2 cellular contexts compared by ENCODE assay signal in the genomic region with DNA sequence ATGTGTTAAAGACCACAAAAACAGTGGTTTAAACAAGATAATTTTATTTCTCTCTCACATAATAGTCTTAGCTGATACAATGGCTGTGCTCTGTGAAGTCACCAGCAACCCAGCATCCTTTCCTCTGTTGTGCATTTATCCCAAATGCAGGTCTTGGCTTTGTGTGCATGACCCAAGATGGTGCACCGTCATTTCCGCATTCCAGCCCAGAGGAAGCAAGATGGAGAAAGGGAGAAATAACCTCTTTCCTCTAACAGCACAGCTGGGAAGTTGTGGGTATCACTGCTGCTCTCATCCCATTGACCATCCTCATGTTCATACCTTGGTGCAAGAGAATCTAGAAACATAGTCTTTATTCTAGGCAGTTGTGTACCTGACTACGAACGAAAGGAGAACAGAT.
TF ChIP-seq lines count a peak whose summit lies in the region.

No MANE protein-coding gene starts in this region.

TF ChIP-seq in HepG2, 621 proteins besides CTCF, POLR2A, EP300 and RAD21:
- TF ChIP-seq GABPA (IDR thresholded peaks at IDR 0.05; ENCODE audit: low read depth, low read length) (no peak), GABPA (CRISPR knock-in tag; IDR thresholded peaks at IDR 0.05; ENCODE audit: low read depth) (no peak), NFATC3 (CRISPR knock-in tag; IDR thresholded peaks at IDR 0.05) (no peak), ZMYM4 (CRISPR knock-in tag; IDR thresholded peaks at IDR 0.05) (no peak), ESRRA (CRISPR knock-in tag; IDR thresholded peaks at IDR 0.05; ENCODE audit: low read depth) (no peak), ZNF274 (CRISPR knock-in tag; IDR thresholded peaks at IDR 0.05) (no peak), PRPF4 (IDR thresholded peaks at IDR 0.05; ENCODE audit: low read depth, low read length, poor library complexity, severe bottlenecking) (no peak), ZNF761 (CRISPR knock-in tag; conservative IDR thresholded peaks at IDR 0.05) (no peak), MLLT10 (CRISPR knock-in tag; IDR thresholded peaks at IDR 0.05) (no peak), NKX3-1 (CRISPR knock-in tag; IDR thresholded peaks at IDR 0.05) (no peak), MBNL3 (CRISPR knock-in tag; conservative IDR thresholded peaks at IDR 0.05) (no peak), MTA3 (CRISPR knock-in tag; IDR thresholded peaks at IDR 0.05) (no peak), ZBTB42 (CRISPR knock-in tag; IDR thresholded peaks at IDR 0.05) (no peak), TBX3 (IDR thresholded peaks at IDR 0.05; ENCODE audit: borderline replicate concordance) (no peak)
- TF ChIP-seq, protein P1, sequence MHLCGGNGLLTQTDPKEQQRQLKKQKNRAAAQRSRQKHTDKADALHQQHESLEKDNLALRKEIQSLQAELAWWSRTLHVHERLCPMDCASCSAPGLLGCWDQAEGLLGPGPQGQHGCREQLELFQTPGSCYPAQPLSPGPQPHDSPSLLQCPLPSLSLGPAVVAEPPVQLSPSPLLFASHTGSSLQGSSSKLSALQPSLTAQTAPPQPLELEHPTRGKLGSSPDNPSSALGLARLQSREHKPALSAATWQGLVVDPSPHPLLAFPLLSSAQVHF (CRISPR knock-in tag; IDR thresholded peaks at IDR 0.05) = no peak
- TF ChIP-seq, protein P2, sequence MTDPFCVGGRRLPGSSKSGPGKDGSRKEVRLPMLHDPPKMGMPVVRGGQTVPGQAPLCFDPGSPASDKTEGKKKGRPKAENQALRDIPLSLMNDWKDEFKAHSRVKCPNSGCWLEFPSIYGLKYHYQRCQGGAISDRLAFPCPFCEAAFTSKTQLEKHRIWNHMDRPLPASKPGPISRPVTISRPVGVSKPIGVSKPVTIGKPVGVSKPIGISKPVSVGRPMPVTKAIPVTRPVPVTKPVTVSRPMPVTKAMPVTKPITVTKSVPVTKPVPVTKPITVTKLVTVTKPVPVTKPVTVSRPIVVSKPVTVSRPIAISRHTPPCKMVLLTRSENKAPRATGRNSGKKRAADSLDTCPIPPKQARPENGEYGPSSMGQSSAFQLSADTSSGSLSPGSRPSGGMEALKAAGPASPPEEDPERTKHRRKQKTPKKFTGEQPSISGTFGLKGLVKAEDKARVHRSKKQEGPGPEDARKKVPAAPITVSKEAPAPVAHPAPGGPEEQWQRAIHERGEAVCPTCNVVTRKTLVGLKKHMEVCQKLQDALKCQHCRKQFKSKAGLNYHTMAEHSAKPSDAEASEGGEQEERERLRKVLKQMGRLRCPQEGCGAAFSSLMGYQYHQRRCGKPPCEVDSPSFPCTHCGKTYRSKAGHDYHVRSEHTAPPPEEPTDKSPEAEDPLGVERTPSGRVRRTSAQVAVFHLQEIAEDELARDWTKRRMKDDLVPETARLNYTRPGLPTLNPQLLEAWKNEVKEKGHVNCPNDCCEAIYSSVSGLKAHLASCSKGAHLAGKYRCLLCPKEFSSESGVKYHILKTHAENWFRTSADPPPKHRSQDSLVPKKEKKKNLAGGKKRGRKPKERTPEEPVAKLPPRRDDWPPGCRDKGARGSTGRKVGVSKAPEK (CRISPR knock-in tag; IDR thresholded peaks at IDR 0.05; ENCODE audit: borderline replicate concordance) = no peak

TF ChIP-seq in K562, 482 proteins besides CTCF, POLR2A, EP300 and RAD21:
- TF ChIP-seq TEAD2 (tag; IDR thresholded peaks at IDR 0.05) (peak; percentile 51; the same call in 1 of the 2 replicates), EHMT2 (IDR thresholded peaks at IDR 0.05) (0 out of 2 replicates have a peak, but pooled peaks have one; percentile 18), TEAD4 (IDR thresholded peaks at IDR 0.05; ENCODE audit: low read length) (peak; percentile 68), TEAD4 (CRISPR knock-in tag; IDR thresholded peaks at IDR 0.05; ENCODE audit: borderline replicate concordance) (no peak), NFE2 (IDR thresholded peaks at IDR 0.05; ENCODE audit: low read depth) (0 out of 2 replicates have a peak, but pooled peaks have one; percentile 22), TEAD1 (CRISPR knock-in tag; IDR thresholded peaks at IDR 0.05) (peak in 1 of 2 experiments; percentile 89; a peak in 2 of 4 replicates), CTBP1 (IDR thresholded peaks at IDR 0.05; ENCODE audit: borderline replicate concordance) (0 out of 2 replicates have a peak, but pooled peaks have one; percentile 14), ZC3H11A (IDR thresholded peaks at IDR 0.05; ENCODE audit: low read depth, low read length) (no peak)
- TF ChIP-seq, protein P3, sequence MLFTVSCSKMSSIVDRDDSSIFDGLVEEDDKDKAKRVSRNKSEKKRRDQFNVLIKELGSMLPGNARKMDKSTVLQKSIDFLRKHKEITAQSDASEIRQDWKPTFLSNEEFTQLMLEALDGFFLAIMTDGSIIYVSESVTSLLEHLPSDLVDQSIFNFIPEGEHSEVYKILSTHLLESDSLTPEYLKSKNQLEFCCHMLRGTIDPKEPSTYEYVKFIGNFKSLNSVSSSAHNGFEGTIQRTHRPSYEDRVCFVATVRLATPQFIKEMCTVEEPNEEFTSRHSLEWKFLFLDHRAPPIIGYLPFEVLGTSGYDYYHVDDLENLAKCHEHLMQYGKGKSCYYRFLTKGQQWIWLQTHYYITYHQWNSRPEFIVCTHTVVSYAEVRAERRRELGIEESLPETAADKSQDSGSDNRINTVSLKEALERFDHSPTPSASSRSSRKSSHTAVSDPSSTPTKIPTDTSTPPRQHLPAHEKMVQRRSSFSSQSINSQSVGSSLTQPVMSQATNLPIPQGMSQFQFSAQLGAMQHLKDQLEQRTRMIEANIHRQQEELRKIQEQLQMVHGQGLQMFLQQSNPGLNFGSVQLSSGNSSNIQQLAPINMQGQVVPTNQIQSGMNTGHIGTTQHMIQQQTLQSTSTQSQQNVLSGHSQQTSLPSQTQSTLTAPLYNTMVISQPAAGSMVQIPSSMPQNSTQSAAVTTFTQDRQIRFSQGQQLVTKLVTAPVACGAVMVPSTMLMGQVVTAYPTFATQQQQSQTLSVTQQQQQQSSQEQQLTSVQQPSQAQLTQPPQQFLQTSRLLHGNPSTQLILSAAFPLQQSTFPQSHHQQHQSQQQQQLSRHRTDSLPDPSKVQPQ (CRISPR knock-in tag; IDR thresholded peaks at IDR 0.05; ENCODE audit: borderline replicate concordance) = no peak
TF ChIP-seq in K562: peak in this region for 6.
